In genomic region chr9:95018099-95018927, GRCh38 we compare ENCODE assay signal across 8 cellular contexts.
DNase-seq lines count a peak whose midpoint lies in the region; ATAC-seq lines count a peak whose summit lies in the region.

No MANE protein-coding gene starts in this region.

- peak; percentile 3 for DNase-seq in stimulated activated CD4-positive, alpha-beta T cell treated with anti-CD3 and anti-CD28 coated beads, Interleukin-1b, Interleukin-23, amount 100 ng/mL, for 48 hours
- DNase-seq in stimulated activated CD4-positive, alpha-beta T cell treated with anti-CD3 and anti-CD28 coated beads, Interleukin-2, amount 100 ng/mL, for 24 hours: no peak
- DNase-seq in dermis blood vessel endothelial cell: peak; percentile 91
- DNase-seq in NCI-H1694 (lab: John Stamatoyannopoulos, UW): no peak
- DNase-seq in NCI-H146 (lab: John Stamatoyannopoulos, UW): no peak
- DNase-seq in NCI-H1694 treated with DMSO at 0.1 percent for 48 hours (lab: John Stamatoyannopoulos, UW): no peak

- no peaks in the 10 kb centered on the region for H3K27me3 ChIP-seq in muscle layer of colon (ENCODE audit: control insufficient read depth in 1 of 2, insufficient read depth in 2 of 2, low read length in 2 of 2)

- ATAC-seq in GM21367 (IDR thresholded peaks at IDR 0.05; ENCODE audit: unreplicated experiment): no peak

- no peaks in the 10 kb centered on the region for H3K9me3 ChIP-seq in muscle layer of colon (ENCODE audit: low read length)

- H3K4me1 ChIP-seq in muscle layer of colon (ENCODE audit: insufficient read depth, low read length): peaks cover 84% of the 10 kb centered on the region

- H3K9ac ChIP-seq in muscle layer of colon (ENCODE audit: low read length): peak overlapping the region; percentile 19

- peak overlapping the region; percentile 56 for H3K27ac ChIP-seq in muscle layer of colon (ENCODE audit: low read depth, low read length)

- peaks cover 49% of the 10 kb centered on the region for H3K36me3 ChIP-seq in muscle layer of colon (ENCODE audit: insufficient read depth, low read length)

- H3K4me3 ChIP-seq in muscle layer of colon (ENCODE audit: low read depth in 1 of 2, low read length in 2 of 2): peak overlapping the region in 1 of 2 donors; percentile 44

Comparison
In these comparisons a context has a peak if more than half of its experiments do, and no peak if none do; other contexts are left out.
1. DNase-seq: peak in stimulated activated CD4-positive, alpha-beta T cell treated with anti-CD3 and anti-CD28 coated beads, Interleukin-1b, Interleukin-23, amount 100 ng/mL, for 48 hours (single experiment) and dermis blood vessel endothelial cell (single experiment); none in stimulated activated CD4-positive, alpha-beta T cell treated with anti-CD3 and anti-CD28 coated beads, Interleukin-2, amount 100 ng/mL, for 24 hours (0 of 2), NCI-H1694 (single experiment), NCI-H146 (single experiment) and NCI-H1694 treated with DMSO at 0.1 percent for 48 hours (single experiment).